ENCODE assay signal across 37 cellular contexts in genomic region chr5:16372493-16372892, GRCh38.
DNase-seq lines count a peak whose midpoint lies in the region; ATAC-seq, FAIRE-seq and TF ChIP-seq lines count a peak whose summit lies in the region.
"Had no signal": no experiment of that assay in that cellular context is flagged by ENCODE, and none has a peak within 500 bp of the region (broad histone marks: within the 10 kb centered on the region; RNA-seq: fewer than 3 reads in every experiment).

No MANE protein-coding gene starts in this region.

- DNase-seq in HepG2 (ENCODE audit: low spot score) (no peak), right lobe of liver (no peak), K562 (ENCODE audit: extremely low read depth in 1 of 4, low spot score in 3 of 4) (no peak), neural crest cell (ENCODE audit: low read depth, low spot score) (no peak), SK-N-SH (no peak), iPS-NIHi11 (ENCODE audit: low spot score) (no peak)
- DNase-seq: 8988T; ACHN; AML-193; BE2C; C1 segment of cervical spinal cord; Caco-2; Calu3; CD4-positive, alpha-beta memory T cell; CD4-positive, alpha-beta T cell; CD4-positive, CD25-positive, alpha-beta regulatory T cell; CD8-positive, alpha-beta memory T cell; CD8-positive, alpha-beta T cell; COR-L47; DMS 273 treated with DMSO at 0.1 percent for 48 hours; DMS153; DMS53; DMS79; DMS79 treated with DMSO at 0.1 percent for 48 hours; DND-41; EL had no signal

- no peaks in the 10 kb centered on the region for H3K36me3 ChIP-seq in HepG2 (replicated peaks in 1 of 2; ENCODE audit: control insufficient read depth in 1 of 2, insufficient read depth in 2 of 2, low read length in 2 of 2)
- no peaks in the 10 kb centered on the region for H3K36me3 ChIP-seq in right lobe of liver
- no peaks in the 10 kb centered on the region for H3K36me3 ChIP-seq in HEK293 (ENCODE audit: control insufficient read depth in 2 of 2, insufficient read depth in 1 of 2, low read length in 2 of 2)
- no peaks in the 10 kb centered on the region for H3K36me3 ChIP-seq in K562 (ENCODE audit: control insufficient read depth, insufficient read depth, low read length)
- H3K36me3 ChIP-seq in SK-N-SH (replicated peaks in 1 of 2; ENCODE audit: control insufficient read depth in 1 of 2, insufficient read depth in 2 of 2, low read length in 1 of 2): no peaks in the 10 kb centered on the region
- H3K36me3 ChIP-seq: BE2C; BLaER1; BLaER1 treated with 17β-estradiol and CSF1 and Interleukin-3, amounts not matched to agents 10 nM and 100 nM had no signal

- H2AFZ ChIP-seq in HepG2 (ENCODE audit: low read length) (no peak overlapping the region), K562 (ENCODE audit: low read depth, low read length) (no peak overlapping the region), SK-N-SH (ENCODE audit: low read depth) (no peak overlapping the region)

- no peaks in the 10 kb centered on the region for H3K9me1 ChIP-seq in K562 (ENCODE audit: control insufficient read depth, insufficient read depth, low read length)

- FAIRE-seq in HepG2 (lab: Jason Lieb, UNC) (no peak), K562 (lab: Jason Lieb, UNC) (no peak)
- FAIRE-seq: A204.1, A549, D721Med had no signal

- CTCF ChIA-PET in HepG2 (lab: Yijun Ruan, JAX; ENCODE audit: low intra/inter-chr PET ratio, low total read pairs) (no interaction called here), HEK293 (lab: Yijun Ruan, JAX) (interaction anchor here (0.6 to 1.0 kb wide), 3 partner anchors 22 to 339 kb away, joined by 3 read pairs; no protein-coding TSS in a partner anchor), K562 (lab: Yijun Ruan, JAX; ENCODE audit: low intra/inter-chr PET ratio) (interaction anchor here (0.6 kb wide), 1 partner anchor 217 kb away, joined by 3 read pairs; no protein-coding TSS in a partner anchor), SK-N-SH (lab: Yijun Ruan, JAX) (no interaction called here)

- in situ Hi-C loops in HepG2 (cut with HindIII; ENCODE audit: extremely low pct_ligation_motif_present, low pct_unique_long_range_greater_than_20kb): no loop called here
- in situ Hi-C loops in K562 (cut with MboI): no loop called here

- H3K9me3 Mint-ChIP-seq in neural crest cell: peaks cover 3% of the 10 kb centered on the region
- H3K9me3 Mint-ChIP-seq: CD4-positive, alpha-beta T cell; CD8-positive, alpha-beta T cell had no signal

- no peaks in the 10 kb centered on the region for H3K4me1 Mint-ChIP-seq in neural crest cell
- H3K4me1 Mint-ChIP-seq: B cell; CD14-positive monocyte; CD4-positive, alpha-beta memory T cell; CD4-positive, CD25-positive, alpha-beta regulatory T cell; CD8-positive, alpha-beta memory T cell had no signal

- POLR2A ChIA-PET in HepG2 (lab: Yijun Ruan, JAX): no interaction called here
- POLR2A ChIA-PET in HEK293 (lab: Yijun Ruan, JAX): no interaction called here
- POLR2A ChIA-PET in K562 (lab: Yijun Ruan, JAX): interaction anchor here (0.6 kb wide), 2 partner anchors 283 to 1551 kb away, joined by 3 read pairs; no protein-coding TSS in a partner anchor
- POLR2A ChIA-PET in SK-N-SH (lab: Yijun Ruan, JAX): no interaction called here

- BruUV-seq in HepG2 (replicated peaks; lab: Mats Ljungman, UMichigan): no TSS peak
- no TSS peak for BruUV-seq in K562 (replicated peaks; lab: Mats Ljungman, UMichigan)

- no peaks in the 10 kb centered on the region for H3K27me3 ChIP-seq in HepG2 (ENCODE audit: control insufficient read depth in 1 of 2, insufficient read depth in 2 of 2, low read length in 2 of 2)
- no peaks in the 10 kb centered on the region for H3K27me3 ChIP-seq in right lobe of liver
- peaks cover 2 to 10% of the 10 kb centered on the region in 2 experiments; a peak in 2 of 5 replicates for H3K27me3 ChIP-seq in K562 (ENCODE audit: control insufficient read depth in 2 of 2, insufficient read depth in 2 of 2, low read length in 2 of 2)
- no peaks in the 10 kb centered on the region for H3K27me3 ChIP-seq in SK-N-SH (ENCODE audit: insufficient read depth)
- H3K27me3 ChIP-seq: BE2C; BLaER1; BLaER1 treated with 17β-estradiol and CSF1 and Interleukin-3, amounts not matched to agents 10 nM and 100 nM had no signal

- H3K4me2 ChIP-seq in HepG2 (ENCODE audit: low read depth, low read length) (no peak overlapping the region), K562 (ENCODE audit: insufficient read depth, low read length) (no peak overlapping the region), SK-N-SH (no peak overlapping the region)
- H3K4me2 ChIP-seq: A549; BLaER1; BLaER1 treated with 17β-estradiol and CSF1 and Interleukin-3, amounts not matched to agents 10 nM and 100 nM had no signal

- H3K9me2 ChIP-seq in SK-N-SH: no peaks in the 10 kb centered on the region

- TF ChIP-seq CTCF in HepG2 (CRISPR knock-in tag; IDR thresholded peaks at IDR 0.05): no peak
- no peak for TF ChIP-seq CTCF in right lobe of liver (IDR thresholded peaks at IDR 0.05)
- no peak for TF ChIP-seq CTCF in HEK293 (tag by site-specific recombination; IDR thresholded peaks at IDR 0.05)
- TF ChIP-seq CTCF in K562 (IDR thresholded peaks at IDR 0.05 in 2 of 3, conservative IDR thresholded peaks at IDR 0.05 in 1 of 3; ENCODE audit: insufficient read depth in 2 of 3, low read depth in 1 of 3, low read length in 3 of 3): no peak
- no peak for TF ChIP-seq CTCF in neural crest cell (conservative IDR thresholded peaks at IDR 0.05)
- no peak for TF ChIP-seq CTCF in SK-N-SH (IDR thresholded peaks at IDR 0.05)

- H3K9ac ChIP-seq in HepG2 (ENCODE audit: insufficient read depth, low read depth, low read length) (no peak overlapping the region), K562 (ENCODE audit: insufficient read depth in 1 of 2, low read depth in 2 of 2, low read length in 2 of 2) (no peak overlapping the region), SK-N-SH (no peak overlapping the region)
- H3K9ac ChIP-seq: BLaER1; BLaER1 treated with 17β-estradiol and CSF1 and Interleukin-3, amounts not matched to agents 10 nM and 100 nM had no signal

- intact Hi-C loops in HepG2 (cut with micrococcal nuclease; ENCODE audit: unreplicated experiment) (no loop called here), right lobe of liver (cut with DNase I) (no loop called here), K562 (cut with micrococcal nuclease) (no loop called here)

- TF ChIP-seq EP300 in HepG2 (IDR thresholded peaks at IDR 0.05; ENCODE audit: low read depth in 2 of 2, low read length in 2 of 2) (no peak), HepG2 (CRISPR knock-in tag; IDR thresholded peaks at IDR 0.05; ENCODE audit: borderline replicate concordance) (no peak), K562 (IDR thresholded peaks at IDR 0.05; ENCODE audit: low read length) (no peak), SK-N-SH (IDR thresholded peaks at IDR 0.05; ENCODE audit: borderline replicate concordance in 1 of 2, low read depth in 1 of 2, low read length in 1 of 2) (no peak)

- H3K27ac Mint-ChIP-seq in neural crest cell (ENCODE audit: unreplicated experiment): peak overlapping the region; percentile 7
- H3K27ac Mint-ChIP-seq: B cell; CD4-positive, alpha-beta memory T cell; CD4-positive, alpha-beta T cell; CD4-positive, CD25-positive, alpha-beta regulatory T cell; CD8-positive, alpha-beta memory T cell; CD8-positive, alpha-beta T cell had no signal

- no peaks in the 10 kb centered on the region for H3F3A ChIP-seq in SK-N-SH (replicated peaks; ENCODE audit: insufficient read depth)

- H3K79me2 ChIP-seq in HepG2 (ENCODE audit: insufficient read depth, low read length) (no peaks in the 10 kb centered on the region), K562 (ENCODE audit: control insufficient read depth, insufficient read depth, low read length) (no peaks in the 10 kb centered on the region), SK-N-SH (ENCODE audit: insufficient read depth) (no peaks in the 10 kb centered on the region)

- H4K20me1 ChIP-seq in HepG2 (ENCODE audit: insufficient read depth, low read length): no peaks in the 10 kb centered on the region
- H4K20me1 ChIP-seq in K562 (replicated peaks; ENCODE audit: control insufficient read depth, insufficient read depth, low read length): no peaks in the 10 kb centered on the region
- no peaks in the 10 kb centered on the region for H4K20me1 ChIP-seq in SK-N-SH (ENCODE audit: insufficient read depth)
- H4K20me1 ChIP-seq: BLaER1; BLaER1 treated with 17β-estradiol and CSF1 and Interleukin-3, amounts not matched to agents 10 nM and 100 nM had no signal

- H3K27me3 Mint-ChIP-seq in neural crest cell (ENCODE audit: low read depth): peaks cover 12% of the 10 kb centered on the region
- H3K27me3 Mint-ChIP-seq: B cell had no signal

- no peak overlapping the region for H3K27ac ChIP-seq in HepG2 (ENCODE audit: extremely low read length, insufficient read depth, low read length)
- no peak overlapping the region for H3K27ac ChIP-seq in right lobe of liver
- no peak overlapping the region for H3K27ac ChIP-seq in HEK293 (ENCODE audit: extremely low read depth, low read depth, low read length)
- no peak overlapping the region for H3K27ac ChIP-seq in K562 (ENCODE audit: extremely low read depth, low read depth, low read length)
- H3K27ac ChIP-seq in SK-N-SH (ENCODE audit: low read depth in 2 of 2, low read length in 1 of 2): no peak overlapping the region
- H3K27ac ChIP-seq: 22Rv1; A549; BLaER1; BLaER1 treated with 17β-estradiol and CSF1 and Interleukin-3, amounts not matched to agents 10 nM and 100 nM; C4-2B had no signal

- TF ChIP-seq POLR2A in HepG2 (IDR thresholded peaks at IDR 0.05; ENCODE audit: insufficient read depth in 1 of 2, low read depth in 2 of 2, low read length in 2 of 2) (no peak), right lobe of liver (IDR thresholded peaks at IDR 0.05) (no peak), K562 (conservative IDR thresholded peaks at IDR 0.05) (no peak)

- H3K36me3 Mint-ChIP-seq in neural crest cell (ENCODE audit: low read depth): no peaks in the 10 kb centered on the region
- H3K36me3 Mint-ChIP-seq: CD14-positive monocyte; CD4-positive, alpha-beta memory T cell; CD4-positive, CD25-positive, alpha-beta regulatory T cell; CD8-positive, alpha-beta memory T cell; CD8-positive, alpha-beta T cell had no signal

- no peak overlapping the region for H3K4me3 ChIP-seq in HepG2 (replicated peaks in 1 of 3; ENCODE audit: insufficient read depth in 1 of 3, low read depth in 2 of 3, low read length in 3 of 3)
- H3K4me3 ChIP-seq in right lobe of liver: no peak overlapping the region
- no peak overlapping the region for H3K4me3 ChIP-seq in HEK293 (ENCODE audit: low read depth, low read length)
- no peak overlapping the region for H3K4me3 ChIP-seq in K562
- no peak overlapping the region for H3K4me3 ChIP-seq in SK-N-SH (ENCODE audit: low read depth in 2 of 2, low read length in 1 of 2)
- H3K4me3 ChIP-seq: A549; BLaER1; BLaER1 treated with 17β-estradiol and CSF1 and Interleukin-3, amounts not matched to agents 10 nM and 100 nM had no signal

- H3K9me3 ChIP-seq in HepG2 (ENCODE audit: low read length) (no peaks in the 10 kb centered on the region), right lobe of liver (no peaks in the 10 kb centered on the region), HEK293 (ENCODE audit: control insufficient read depth, insufficient read depth, low read depth, low read length) (no peaks in the 10 kb centered on the region), K562 (replicated peaks; ENCODE audit: control insufficient read depth, insufficient read depth, low read depth, low read length) (no peaks in the 10 kb centered on the region), SK-N-SH (no peaks in the 10 kb centered on the region)
- H3K9me3 ChIP-seq: A549; BE2C; BLaER1; BLaER1 treated with 17β-estradiol and CSF1 and Interleukin-3, amounts not matched to agents 10 nM and 100 nM; Caco-2 had no signal

- H3K4me3 Mint-ChIP-seq in neural crest cell: no peak overlapping the region
- H3K4me3 Mint-ChIP-seq: B cell; CD14-positive monocyte; CD4-positive, alpha-beta memory T cell; CD4-positive, alpha-beta T cell; CD4-positive, CD25-positive, alpha-beta regulatory T cell; CD8-positive, alpha-beta memory T cell; CD8-positive, alpha-beta T cell had no signal

- 0% methylated on average over 4 of the region's 4 CpGs for WGBS in HepG2 (ENCODE audit: low lambda C conversion rate)
- WGBS in right lobe of liver (ENCODE audit: insufficient coverage, low coverage, low lambda C conversion rate, missing lambda C conversion rate): 42% methylated on average over 4 of the region's 4 CpGs
- 0% methylated on average over 4 of the region's 4 CpGs for WGBS in K562 (ENCODE audit: insufficient coverage, low coverage, missing lambda C conversion rate)
- WGBS in SK-N-SH (ENCODE audit: low lambda C conversion rate): 41% methylated on average over 4 of the region's 4 CpGs

- no peak for ATAC-seq in HepG2
- ATAC-seq in right lobe of liver: no peak
- ATAC-seq in K562: no peak
- ATAC-seq in HG03175 (IDR thresholded peaks at IDR 0.05; ENCODE audit: unreplicated experiment): no peak
- ATAC-seq: A549; CD8-positive, alpha-beta T cell had no signal

- no peak for TF ChIP-seq RAD21 in HepG2 (CRISPR knock-in tag; IDR thresholded peaks at IDR 0.05)
- TF ChIP-seq RAD21 in K562 (CRISPR knock-in tag; conservative IDR thresholded peaks at IDR 0.05 in 1 of 2, IDR thresholded peaks at IDR 0.05 in 1 of 2): no peak
- TF ChIP-seq RAD21 in SK-N-SH (IDR thresholded peaks at IDR 0.05; ENCODE audit: low read length): no peak

- H3K4me1 ChIP-seq in HepG2 (ENCODE audit: insufficient read depth, low read length) (no peaks in the 10 kb centered on the region), right lobe of liver (no peaks in the 10 kb centered on the region), HEK293 (ENCODE audit: control insufficient read depth, insufficient read depth, low read length) (no peaks in the 10 kb centered on the region), K562 (replicated peaks in 1 of 2; ENCODE audit: control insufficient read depth in 2 of 2, insufficient read depth in 2 of 2, low read length in 2 of 2) (no peaks in the 10 kb centered on the region), SK-N-SH (ENCODE audit: control insufficient read depth in 1 of 2, insufficient read depth in 2 of 2, low read depth in 1 of 2, low read length in 1 of 2) (no peaks in the 10 kb centered on the region)
- H3K4me1 ChIP-seq: A549; BE2C; BLaER1; BLaER1 treated with 17β-estradiol and CSF1 and Interleukin-3, amounts not matched to agents 10 nM and 100 nM; Caco-2 had no signal

Comparison
In these comparisons a context has a peak if more than half of its experiments do, and no peak if none do; other contexts are left out.
1. CTCF ChIA-PET loops: an anchor here in HEK293 (0.6 to 1.0 kb wide) and K562 (0.6 kb wide); none called in HepG2 and SK-N-SH.